In genomic region chr12:8493084-8493483, GRCh38 we compare ENCODE assay signal across 1 cellular context.
TF ChIP-seq lines count a peak whose summit lies in the region.

No MANE protein-coding gene starts in this region.

TF ChIP-seq in GM12878, 131 proteins besides CTCF, POLR2A, EP300 and RAD21 (continued from another document and continues in another):
- peak; percentile 56 for TF ChIP-seq NFIC (IDR thresholded peaks at IDR 0.05; ENCODE audit: low read depth, low read length)
- TF ChIP-seq POU2F2 (IDR thresholded peaks at IDR 0.05; ENCODE audit: borderline replicate concordance, low read depth, low read length), result no peak; the same call in 2 of the 3 replicates
- no peak for TF ChIP-seq NKRF (conservative IDR thresholded peaks at IDR 0.05)
- no peak for TF ChIP-seq RB1 (IDR thresholded peaks at IDR 0.05; ENCODE audit: borderline replicate concordance)
- TF ChIP-seq ZBTB40 (IDR thresholded peaks at IDR 0.05; ENCODE audit: borderline replicate concordance), result no peak
- no peak for TF ChIP-seq SMARCA5 (IDR thresholded peaks at IDR 0.05)
- no peak for TF ChIP-seq ZZZ3 (IDR thresholded peaks at IDR 0.05; ENCODE audit: control insufficient read depth, insufficient read length, low read depth)
- no peak for TF ChIP-seq BACH1 (IDR thresholded peaks at IDR 0.05; ENCODE audit: borderline replicate concordance)
- TF ChIP-seq BRCA1 (IDR thresholded peaks at IDR 0.05; ENCODE audit: low read depth, low read length), result no peak
- no peak for TF ChIP-seq SIX5 (IDR thresholded peaks at IDR 0.05; ENCODE audit: low read depth, low read length, severe bottlenecking)
- no peak for TF ChIP-seq PRDM15 (CRISPR knock-in tag; IDR thresholded peaks at IDR 0.05)
- TF ChIP-seq DPF2 (IDR thresholded peaks at IDR 0.05), result peak; percentile 80; the same call in 1 of the 2 replicates
- no peak for TF ChIP-seq ATF7 (IDR thresholded peaks at IDR 0.05; ENCODE audit: low read depth)
- TF ChIP-seq POLR2AphosphoS2 (IDR thresholded peaks at IDR 0.05; ENCODE audit: low read depth, low read length), result no peak
- TF ChIP-seq CREM (IDR thresholded peaks at IDR 0.05; ENCODE audit: low read depth), result peak; percentile 49; the same call in 1 of the 2 replicates
- no peak for TF ChIP-seq SREBF2 (IDR thresholded peaks at IDR 0.05; ENCODE audit: low read length)
- TF ChIP-seq RUNX3 (IDR thresholded peaks at IDR 0.05; ENCODE audit: low read length), result peak; percentile 96
- no peak for TF ChIP-seq TARDBP (IDR thresholded peaks at IDR 0.05; ENCODE audit: borderline replicate concordance)
- peak; percentile 79 for TF ChIP-seq MTA2 (IDR thresholded peaks at IDR 0.05; ENCODE audit: low read depth)
- TF ChIP-seq HDAC2 (IDR thresholded peaks at IDR 0.05), result no peak
- peak; percentile 80 for TF ChIP-seq BCL11A (IDR thresholded peaks at IDR 0.05; ENCODE audit: low read depth, low read length)
- no peak for TF ChIP-seq HCFC1 (IDR thresholded peaks at IDR 0.05; ENCODE audit: low read length)
- TF ChIP-seq EGR1 (IDR thresholded peaks at IDR 0.05; ENCODE audit: borderline replicate concordance in 1 of 2, low read depth in 2 of 2, low read length in 2 of 2), result no peak
- no peak for TF ChIP-seq SRF (IDR thresholded peaks at IDR 0.05; ENCODE audit: low read depth in 2 of 2, low read length in 2 of 2)
- TF ChIP-seq ZNF384 (IDR thresholded peaks at IDR 0.05; ENCODE audit: borderline replicate concordance, low read depth, low read length), result no peak
- TF ChIP-seq SMC3 (IDR thresholded peaks at IDR 0.05; ENCODE audit: borderline replicate concordance, low read length), result no peak
- TF ChIP-seq TCF3 (IDR thresholded peaks at IDR 0.05; ENCODE audit: borderline replicate concordance, insufficient read depth, low read depth, low read length), result peak; percentile 73; the same call in 1 of the 2 replicates
- TF ChIP-seq RCOR1 (conservative IDR thresholded peaks at IDR 0.05; ENCODE audit: low read depth, low read length), result no peak
- no peak for TF ChIP-seq GATAD2B (conservative IDR thresholded peaks at IDR 0.05; ENCODE audit: low read depth)
- TF ChIP-seq ZNF687 (IDR thresholded peaks at IDR 0.05), result no peak
- TF ChIP-seq SUZ12 (IDR thresholded peaks at IDR 0.05; ENCODE audit: unreplicated experiment), result no peak
- TF ChIP-seq KLF5 (IDR thresholded peaks at IDR 0.05; ENCODE audit: partially characterized antibody), result no peak
- TF ChIP-seq ATF3 (IDR thresholded peaks at IDR 0.05; ENCODE audit: borderline replicate concordance, extremely low read depth, low read depth, low read length), result no peak
- TF ChIP-seq ZNF622 (IDR thresholded peaks at IDR 0.05), result no peak
- no peak for TF ChIP-seq ZBTB11 (CRISPR knock-in tag; IDR thresholded peaks at IDR 0.05)
- peak; percentile 61; the same call in 1 of the 2 replicates for TF ChIP-seq TCF12 (IDR thresholded peaks at IDR 0.05; ENCODE audit: low read depth, low read length)
- peak; percentile 88; the same call in 1 of the 2 replicates for TF ChIP-seq IRF4 (IDR thresholded peaks at IDR 0.05; ENCODE audit: low read depth, low read length)
- TF ChIP-seq KAT2A (conservative IDR thresholded peaks at IDR 0.05; ENCODE audit: control insufficient read depth, low read depth, low read length), result no peak
- no peak for TF ChIP-seq IRF3 (IDR thresholded peaks at IDR 0.05)
- TF ChIP-seq ZBTB33 (IDR thresholded peaks at IDR 0.05), result no peak
- no peak for TF ChIP-seq SMAD5 (IDR thresholded peaks at IDR 0.05; ENCODE audit: low read depth)
